ENCODE assay signal across 27 cellular contexts in the genomic region with DNA sequence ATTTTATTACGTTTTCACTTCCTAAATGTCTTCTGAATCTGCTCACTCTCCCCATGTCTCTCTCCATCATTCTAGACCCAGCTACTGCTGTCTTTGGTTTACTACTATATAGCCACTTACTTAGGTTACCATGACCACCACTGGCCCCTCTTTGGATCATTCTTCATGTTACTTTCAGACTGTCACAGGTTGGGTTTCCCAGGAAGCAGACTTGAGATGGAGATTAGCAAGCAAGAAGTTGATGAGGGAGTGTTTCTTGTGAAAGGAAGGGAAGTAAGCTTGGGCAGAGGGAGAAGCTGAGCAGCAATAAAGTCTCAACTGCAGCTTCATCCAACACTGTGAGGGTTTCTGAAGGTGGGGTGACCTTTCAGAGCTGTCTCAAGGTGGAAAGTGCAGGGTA.
"Had no signal": no experiment of that assay in that cellular context is flagged by ENCODE, and none has a peak within 500 bp of the region (broad histone marks: within the 10 kb centered on the region; RNA-seq: fewer than 3 reads in every experiment).

No MANE protein-coding gene starts in this region.

- H3K36me3 ChIP-seq: colonic mucosa, esophagus squamous epithelium, gastrocnemius medialis, gastroesophageal sphincter, heart left ventricle, heart right ventricle had no signal

- DNase-seq: colonic mucosa; cortex of kidney; dermis blood vessel endothelial cell; dorsolateral prefrontal cortex; effector CD4-positive, alpha-beta T cell; effector CD8-positive, alpha-beta T cell; effector memory CD4-positive, alpha-beta T cell; effector memory CD8-positive, alpha-beta T cell; endodermal cell; erythroblast; esophagus squamous epithelium; foreskin fibroblast; foreskin keratinocyte; foreskin melanocyte; gastrocnemius medialis; glutamatergic neuron; head of caudate nucleus; heart left ventricle; heart right ventricle had no signal

- H3K27me3 ChIP-seq: colonic mucosa, dorsolateral prefrontal cortex, esophagus squamous epithelium, foreskin keratinocyte, gastrocnemius medialis, gastroesophageal sphincter, heart left ventricle, heart right ventricle, hepatocyte had no signal

- H3K9me3 ChIP-seq: colonic mucosa, esophagus squamous epithelium, gastrocnemius medialis, gastroesophageal sphincter, heart right ventricle had no signal

- H2AFZ ChIP-seq: hepatocyte had no signal

- H3K4me3 ChIP-seq: colonic mucosa, coronary artery, dorsolateral prefrontal cortex, esophagus squamous epithelium, gastrocnemius medialis, gastroesophageal sphincter, heart left ventricle, heart right ventricle, hepatocyte had no signal

- H3K4me2 ChIP-seq: hepatocyte had no signal

- H3K79me2 ChIP-seq: hepatocyte had no signal

- H3K27ac ChIP-seq: colonic mucosa, coronary artery, dorsolateral prefrontal cortex, epithelial cell of prostate, esophagus squamous epithelium, foreskin keratinocyte, gastrocnemius medialis, gastroesophageal sphincter, heart left ventricle, heart right ventricle, hepatocyte had no signal

- H3K4me1 ChIP-seq: colonic mucosa, esophagus squamous epithelium, foreskin keratinocyte, gastrocnemius medialis, gastroesophageal sphincter, heart left ventricle, heart right ventricle had no signal

- FAIRE-seq: colon, endometrium, endothelial cell of umbilical vein, frontal cortex had no signal
